ENCODE assay signal across 26 cellular contexts in the genomic region with DNA sequence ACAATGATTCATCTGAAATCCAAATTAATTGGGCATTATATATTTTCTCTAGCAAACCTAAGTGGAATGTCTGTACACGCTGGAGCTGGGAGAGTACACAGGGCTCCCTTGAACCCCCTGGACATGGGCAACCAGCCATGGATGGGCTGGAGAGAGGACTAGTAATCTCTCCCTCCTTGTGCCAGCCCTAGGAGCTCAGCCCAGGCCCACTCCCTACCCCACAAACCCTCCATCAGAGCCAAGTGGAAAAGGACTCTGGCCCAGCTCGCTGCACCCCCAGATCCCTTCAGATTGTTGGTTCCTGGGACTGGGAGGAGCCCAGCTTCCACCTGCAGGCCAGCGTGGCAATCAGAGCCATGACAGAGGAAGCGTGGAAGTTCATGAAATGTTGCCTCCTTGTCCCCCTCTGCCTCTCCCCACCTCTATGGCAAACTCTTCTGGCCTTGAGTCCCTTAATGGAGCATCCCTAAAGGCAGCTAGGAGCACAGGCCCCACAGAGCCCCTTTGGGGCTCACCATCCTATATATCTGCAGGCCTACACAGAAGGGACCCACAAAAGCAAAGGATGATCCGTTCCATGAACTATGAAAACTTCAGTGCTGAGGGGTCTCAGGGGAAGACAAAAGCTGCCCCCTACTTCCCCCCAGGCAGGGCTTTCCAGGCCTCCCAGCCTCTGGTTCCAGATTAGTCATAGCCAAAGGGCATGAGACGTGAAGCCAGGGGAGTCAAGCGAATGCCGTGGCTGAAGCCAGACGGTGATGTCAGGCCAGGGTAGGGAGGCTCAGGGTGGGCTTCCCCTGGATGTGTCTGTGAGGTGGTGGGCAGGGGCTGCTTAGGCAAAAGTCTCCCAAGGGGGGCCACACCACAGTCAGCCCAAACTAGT.
"Had no signal": no experiment of that assay in that cellular context is flagged by ENCODE, and none has a peak within 500 bp of the region (broad histone marks: within the 10 kb centered on the region; RNA-seq: fewer than 3 reads in every experiment).

No MANE protein-coding gene starts in this region.

- H3K4me3 Mint-ChIP-seq: dendritic cell treated with granulocyte-macrophage colony-stimulating factor and Interleukin-4, amounts not matched to agents 40 ng/mL and 50 ng/mL, for 4 days; naive thymus-derived CD8-positive, alpha-beta T cell; nephron progenitor cell; stimulated activated naive CD8-positive, alpha-beta T cell treated with anti-CD3 and anti-CD28 coated beads, Interleukin-15, amount 100 ng/mL, for 72 hours had no signal

- ATAC-seq: foreskin keratinocyte; heart right ventricle; left colon; left ventricle myocardium superior; lower lobe of right lung; naive thymus-derived CD8-positive, alpha-beta T cell; pancreas; sciatic nerve; stimulated activated naive CD8-positive, alpha-beta T cell treated with anti-CD3 and anti-CD28 coated beads, Interleukin-15, amount 100 ng/mL, for 72 hours had no signal

- H3K27ac Mint-ChIP-seq: dendritic cell treated with granulocyte-macrophage colony-stimulating factor and Interleukin-4, amounts not matched to agents 40 ng/mL and 50 ng/mL, for 4 days; naive thymus-derived CD8-positive, alpha-beta T cell; nephron progenitor cell; stimulated activated naive CD8-positive, alpha-beta T cell treated with anti-CD3 and anti-CD28 coated beads, Interleukin-15, amount 100 ng/mL, for 72 hours had no signal

- DNase-seq: cerebellar nuclear complex; effector CD8-positive, alpha-beta T cell; foreskin keratinocyte; glutamatergic neuron; heart right ventricle; hippocampal formation; kidney glomerular epithelial cell; left colon; left ventricle myocardium superior; lower lobe of right lung; naive thymus-derived CD8-positive, alpha-beta T cell; nephron progenitor cell; occipital lobe; pancreas; stimulated activated CD4-positive, alpha-beta T cell treated with anti-CD3 and anti-CD28 coated beads, Interleukin-12 subunit alpha, Interleukin-12 subunit beta, amount 100 ng/mL, for 4 hours; stimulated activated CD4-positive, alpha-beta T cell treated with anti-CD3 and anti-CD28 coated beads, Interleukin-1b, Interleukin-23, amount 100 ng/mL, for 48 hours; stimulated activated CD4-positive, alpha-beta T cell treated with anti-CD3 and anti-CD28 coated beads, Interleukin-4, amount 100 ng/mL, for 1 hour; stimulated activated CD8-positive, alpha-beta memory T cell treated with anti-CD3 and anti-CD28 coated beads, Interleukin-4, amount 100 ng/mL, for 48 hours; stimulated activated naive CD4-positive, alpha-beta T cell; stimulated activated naive CD8-positive, alpha-beta T cell treated with anti-CD3 and anti-CD28 coated beads, Interleukin-15, amount 100 ng/mL, for 72 hours; thyroid gland; trophoblast cell had no signal

- H3K4me3 ChIP-seq: esophagus muscularis mucosa, heart right ventricle, lower lobe of right lung, pancreas, smooth muscle cell, thyroid gland had no signal

- H3K4me1 Mint-ChIP-seq: naive thymus-derived CD8-positive, alpha-beta T cell; stimulated activated naive CD8-positive, alpha-beta T cell treated with anti-CD3 and anti-CD28 coated beads, Interleukin-15, amount 100 ng/mL, for 72 hours had no signal

- H3K9me3 Mint-ChIP-seq: dendritic cell treated with granulocyte-macrophage colony-stimulating factor and Interleukin-4, amounts not matched to agents 40 ng/mL and 50 ng/mL, for 4 days had no signal
